1 cellular context compared by ENCODE assay signal in the genomic region with DNA sequence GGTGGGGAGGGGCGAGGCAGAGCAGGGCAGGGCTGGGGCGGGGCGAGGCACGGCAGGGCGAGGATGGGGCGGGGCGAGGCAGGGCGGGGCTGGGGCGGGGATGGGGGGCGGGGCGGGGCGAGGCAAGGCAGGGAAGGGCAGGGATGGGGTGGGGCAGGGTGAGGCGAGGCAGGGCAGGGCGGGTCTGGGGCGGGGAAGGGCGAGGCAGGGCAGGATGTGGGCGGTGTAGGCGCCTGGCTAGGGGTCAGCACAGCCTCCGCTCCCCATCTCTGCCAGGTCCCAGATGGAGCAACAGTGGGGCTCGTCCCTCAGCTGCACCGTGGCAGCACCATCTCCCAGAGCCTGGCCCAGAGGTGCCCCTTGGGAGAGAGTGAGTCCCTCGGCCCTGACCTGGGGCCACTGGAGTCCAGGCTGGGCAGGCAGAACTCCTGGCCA.
TF ChIP-seq lines count a peak whose summit lies in the region.

No MANE protein-coding gene starts in this region.

TF ChIP-seq in HEK293, 187 proteins besides CTCF, POLR2A, EP300 and RAD21 (continued from another document):
- TF ChIP-seq, protein P1, sequence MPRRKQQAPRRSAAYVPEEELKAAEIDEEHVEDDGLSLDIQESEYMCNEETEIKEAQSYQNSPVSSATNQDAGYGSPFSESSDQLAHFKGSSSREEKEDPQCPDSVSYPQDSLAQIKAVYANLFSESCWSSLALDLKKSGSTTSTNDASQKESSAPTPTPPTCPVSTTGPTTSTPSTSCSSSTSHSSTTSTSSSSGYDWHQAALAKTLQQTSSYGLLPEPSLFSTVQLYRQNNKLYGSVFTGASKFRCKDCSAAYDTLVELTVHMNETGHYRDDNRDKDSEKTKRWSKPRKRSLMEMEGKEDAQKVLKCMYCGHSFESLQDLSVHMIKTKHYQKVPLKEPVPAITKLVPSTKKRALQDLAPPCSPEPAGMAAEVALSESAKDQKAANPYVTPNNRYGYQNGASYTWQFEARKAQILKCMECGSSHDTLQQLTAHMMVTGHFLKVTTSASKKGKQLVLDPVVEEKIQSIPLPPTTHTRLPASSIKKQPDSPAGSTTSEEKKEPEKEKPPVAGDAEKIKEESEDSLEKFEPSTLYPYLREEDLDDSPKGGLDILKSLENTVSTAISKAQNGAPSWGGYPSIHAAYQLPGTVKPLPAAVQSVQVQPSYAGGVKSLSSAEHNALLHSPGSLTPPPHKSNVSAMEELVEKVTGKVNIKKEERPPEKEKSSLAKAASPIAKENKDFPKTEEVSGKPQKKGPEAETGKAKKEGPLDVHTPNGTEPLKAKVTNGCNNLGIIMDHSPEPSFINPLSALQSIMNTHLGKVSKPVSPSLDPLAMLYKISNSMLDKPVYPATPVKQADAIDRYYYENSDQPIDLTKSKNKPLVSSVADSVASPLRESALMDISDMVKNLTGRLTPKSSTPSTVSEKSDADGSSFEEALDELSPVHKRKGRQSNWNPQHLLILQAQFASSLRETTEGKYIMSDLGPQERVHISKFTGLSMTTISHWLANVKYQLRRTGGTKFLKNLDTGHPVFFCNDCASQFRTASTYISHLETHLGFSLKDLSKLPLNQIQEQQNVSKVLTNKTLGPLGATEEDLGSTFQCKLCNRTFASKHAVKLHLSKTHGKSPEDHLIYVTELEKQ (tag by site-specific recombination; IDR thresholded peaks at IDR 0.05; ENCODE audit: borderline replicate concordance): no peak
- no peak for TF ChIP-seq ZNF133 (tag by site-specific recombination; IDR thresholded peaks at IDR 0.05)
- TF ChIP-seq KLF8 (tag by site-specific recombination; IDR thresholded peaks at IDR 0.05): peak; percentile 98
- TF ChIP-seq, protein P2, sequence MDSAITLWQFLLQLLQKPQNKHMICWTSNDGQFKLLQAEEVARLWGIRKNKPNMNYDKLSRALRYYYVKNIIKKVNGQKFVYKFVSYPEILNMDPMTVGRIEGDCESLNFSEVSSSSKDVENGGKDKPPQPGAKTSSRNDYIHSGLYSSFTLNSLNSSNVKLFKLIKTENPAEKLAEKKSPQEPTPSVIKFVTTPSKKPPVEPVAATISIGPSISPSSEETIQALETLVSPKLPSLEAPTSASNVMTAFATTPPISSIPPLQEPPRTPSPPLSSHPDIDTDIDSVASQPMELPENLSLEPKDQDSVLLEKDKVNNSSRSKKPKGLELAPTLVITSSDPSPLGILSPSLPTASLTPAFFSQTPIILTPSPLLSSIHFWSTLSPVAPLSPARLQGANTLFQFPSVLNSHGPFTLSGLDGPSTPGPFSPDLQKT (IDR thresholded peaks at IDR 0.05; ENCODE audit: borderline replicate concordance, low read depth, low read length): no peak
- TF ChIP-seq, protein P3, sequence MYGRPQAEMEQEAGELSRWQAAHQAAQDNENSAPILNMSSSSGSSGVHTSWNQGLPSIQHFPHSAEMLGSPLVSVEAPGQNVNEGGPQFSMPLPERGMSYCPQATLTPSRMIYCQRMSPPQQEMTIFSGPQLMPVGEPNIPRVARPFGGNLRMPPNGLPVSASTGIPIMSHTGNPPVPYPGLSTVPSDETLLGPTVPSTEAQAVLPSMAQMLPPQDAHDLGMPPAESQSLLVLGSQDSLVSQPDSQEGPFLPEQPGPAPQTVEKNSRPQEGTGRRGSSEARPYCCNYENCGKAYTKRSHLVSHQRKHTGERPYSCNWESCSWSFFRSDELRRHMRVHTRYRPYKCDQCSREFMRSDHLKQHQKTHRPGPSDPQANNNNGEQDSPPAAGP (tag by site-specific recombination; IDR thresholded peaks at IDR 0.05): peak; percentile 80
- 0 out of 2 replicates have a peak, but pooled peaks have one; percentile 11 for TF ChIP-seq ZFHX2 (tag by site-specific recombination; conservative IDR thresholded peaks at IDR 0.05)
- no peak for TF ChIP-seq ZNF366 (tag by site-specific recombination; conservative IDR thresholded peaks at IDR 0.05)
- TF ChIP-seq KLF1 (tag by site-specific recombination; IDR thresholded peaks at IDR 0.05): peak; percentile 99
- no peak for TF ChIP-seq ZNF670 (tag by site-specific recombination; IDR thresholded peaks at IDR 0.05; ENCODE audit: low read depth)
- no peak for TF ChIP-seq ZNF155 (tag by site-specific recombination; IDR thresholded peaks at IDR 0.05)
- 0 out of 2 replicates have a peak, but pooled peaks have one; percentile 8 for TF ChIP-seq SP2 (tag by site-specific recombination; IDR thresholded peaks at IDR 0.05)
- peak; percentile 84; the same call in 1 of the 2 replicates for TF ChIP-seq KLF7 (tag by site-specific recombination; IDR thresholded peaks at IDR 0.05; ENCODE audit: borderline replicate concordance)
- TF ChIP-seq ZNF777 (tag by site-specific recombination; IDR thresholded peaks at IDR 0.05; ENCODE audit: borderline replicate concordance): no peak
- no peak for TF ChIP-seq ZNF544 (tag by site-specific recombination; IDR thresholded peaks at IDR 0.05)
- TF ChIP-seq ZNF610 (tag by site-specific recombination; IDR thresholded peaks at IDR 0.05; ENCODE audit: borderline replicate concordance): no peak
